ENCODE assay signal across 15 cellular contexts in the genomic region with DNA sequence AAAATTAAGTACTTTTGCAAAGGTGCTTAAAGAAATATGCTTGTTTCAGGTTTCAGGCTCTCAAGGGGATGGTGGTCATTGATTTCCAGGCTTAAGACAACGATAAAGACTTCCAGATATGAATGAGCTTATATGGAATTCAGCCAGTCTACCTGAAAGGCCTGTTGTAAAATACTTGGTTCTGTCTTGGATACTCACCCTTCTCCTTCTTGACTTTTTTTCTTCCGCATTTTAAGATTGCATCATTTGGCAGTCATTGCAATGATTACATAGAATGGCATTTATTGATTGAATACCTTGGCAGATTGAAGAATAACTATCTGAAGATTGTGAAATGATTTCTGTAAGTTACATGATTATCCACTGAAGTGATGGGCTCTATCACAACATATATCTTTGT.
DNase-seq lines count a peak whose midpoint lies in the region; ATAC-seq, FAIRE-seq and TF ChIP-seq lines count a peak whose summit lies in the region.
"Had no signal": no experiment of that assay in that cellular context is flagged by ENCODE, and none has a peak within 500 bp of the region (broad histone marks: within the 10 kb centered on the region; RNA-seq: fewer than 3 reads in every experiment).

No MANE protein-coding gene starts in this region.

- FAIRE-seq in bronchial epithelial cell (lab: Jason Lieb, UNC): no peak

- no peak overlapping the region for H3K27ac Mint-ChIP-seq in activated T-cell treated with anti-CD3 and anti-CD28 coated beads, Interleukin-2, amount 50 U/mL, for 72 hours
- H3K27ac Mint-ChIP-seq: H9 had no signal

- peak; percentile 29 for ATAC-seq in left lung
- no peak for ATAC-seq in activated T-cell treated with anti-CD3 and anti-CD28 coated beads, Interleukin-2, amount 50 U/mL, for 72 hours (replicated peaks in 1 of 2)
- ATAC-seq in mucosa of descending colon: no peak

- no peak for TF ChIP-seq CTCF in bronchial epithelial cell (IDR thresholded peaks at IDR 0.05; ENCODE audit: insufficient read depth, low read length, severe bottlenecking)
- no peak for TF ChIP-seq CTCF in left lung (IDR thresholded peaks at IDR 0.05)
- no peak for TF ChIP-seq CTCF in mucosa of descending colon (IDR thresholded peaks at IDR 0.05)

- no peak overlapping the region for H3K4me3 ChIP-seq in bronchial epithelial cell (ENCODE audit: low read depth, low read length)
- no peak overlapping the region for H3K4me3 ChIP-seq in left lung
- H3K4me3 ChIP-seq in mucosa of descending colon: no peak overlapping the region
- H3K4me3 ChIP-seq: suprapubic skin had no signal

- no peaks in the 10 kb centered on the region for H3K36me3 Mint-ChIP-seq in activated T-cell treated with anti-CD3 and anti-CD28 coated beads, Interleukin-2, amount 50 U/mL, for 72 hours (ENCODE audit: insufficient read depth in 2 of 2)

- intact Hi-C loops in left lung (cut with DNase I) (no loop called here), mucosa of descending colon (cut with DNase I, micrococcal nuclease) (no loop called here)

- H3K9me3 ChIP-seq in left lung: peaks cover 0 to 2% of the 10 kb centered on the region in 2 donors
- H3K9me3 ChIP-seq in mucosa of descending colon: no peaks in the 10 kb centered on the region
- H3K9me3 ChIP-seq: suprapubic skin had no signal

- H3K4me3 Mint-ChIP-seq in activated T-cell treated with anti-CD3 and anti-CD28 coated beads, Interleukin-2, amount 50 U/mL, for 72 hours: no peak overlapping the region
- H3K4me3 Mint-ChIP-seq: H9 had no signal

- no peaks in the 10 kb centered on the region for H3K4me1 Mint-ChIP-seq in activated T-cell treated with anti-CD3 and anti-CD28 coated beads, Interleukin-2, amount 50 U/mL, for 72 hours (ENCODE audit: low read depth)

- H3K36me3 ChIP-seq in bronchial epithelial cell (ENCODE audit: control insufficient read depth, insufficient read depth, low read length) (no peaks in the 10 kb centered on the region), left lung (no peaks in the 10 kb centered on the region), mucosa of descending colon (ENCODE audit: low read depth) (no peaks in the 10 kb centered on the region)
- H3K36me3 ChIP-seq: suprapubic skin had no signal

- no peaks in the 10 kb centered on the region for H3K27me3 ChIP-seq in bronchial epithelial cell (ENCODE audit: control insufficient read depth, insufficient read depth, low read length)
- H3K27me3 ChIP-seq in left lung: no peaks in the 10 kb centered on the region
- H3K27me3 ChIP-seq: suprapubic skin had no signal

- H3K27ac ChIP-seq in left lung: no peak overlapping the region

- DNase-seq in Daoy (ENCODE audit: low read depth) (peak; percentile 52), NOMO-1 treated with dmso at 0.1 percent for 144 hours (lab: John Stamatoyannopoulos, UW; ENCODE audit: unreplicated experiment) (peak; percentile 13), bronchial epithelial cell (ENCODE audit: low read depth) (peak; percentile 94), left lung (no peak), amygdala (lab: John Stamatoyannopoulos, UW) (no peak), mucosa of descending colon (no peak), HUDEP-2 (lab: John Stamatoyannopoulos, UW; ENCODE audit: unreplicated experiment in 76 of 76) (no peak)
- no peak for DNase-seq in activated T-cell treated with anti-CD3 and anti-CD28 coated beads, Interleukin-2, amount 50 U/mL, for 72 hours
- DNase-seq: activated effector memory CD4-positive, alpha-beta T cell treated with Interleukin-2 at 50 U/mL for 16 hours; H9; left cardiac atrium; NCI-H2029 treated with DMSO at 0.1 percent for 48 hours; NCI-H748 treated with DMSO at 0.1 percent for 48 hours; SIG-M5 had no signal

- H3K4me1 ChIP-seq in left lung (peaks cover 6 to 38% of the 10 kb centered on the region in 2 donors), mucosa of descending colon (ENCODE audit: low read depth) (no peaks in the 10 kb centered on the region)

- H3K9me3 Mint-ChIP-seq in activated T-cell treated with anti-CD3 and anti-CD28 coated beads, Interleukin-2, amount 50 U/mL, for 72 hours: peaks cover 4 to 6% of the 10 kb centered on the region in 2 donors
- H3K9me3 Mint-ChIP-seq: H9 had no signal

- no peaks in the 10 kb centered on the region for H3K27me3 Mint-ChIP-seq in activated T-cell treated with anti-CD3 and anti-CD28 coated beads, Interleukin-2, amount 50 U/mL, for 72 hours (ENCODE audit: low read depth)

Comparison
In these comparisons a context has a peak if more than half of its experiments do, and no peak if none do; other contexts are left out.
1. DNase-seq: peak in Daoy (single experiment), NOMO-1 treated with dmso at 0.1 percent for 144 hours (single experiment) and bronchial epithelial cell (single experiment); none in left lung (0 of 2), amygdala (0 of 56), activated T-cell treated with anti-CD3 and anti-CD28 coated beads, Interleukin-2, amount 50 U/mL, for 72 hours (0 of 2), mucosa of descending colon (0 of 3) and HUDEP-2 (0 of 76).